11 cellular contexts compared by ENCODE assay signal in genomic region chr17:57368637-57369336, GRCh38.
DNase-seq lines count a peak whose midpoint lies in the region; ATAC-seq and TF ChIP-seq lines count a peak whose summit lies in the region.
"Had no signal": no experiment of that assay in that cellular context is flagged by ENCODE, and none has a peak within 500 bp of the region (broad histone marks: within the 10 kb centered on the region; RNA-seq: fewer than 3 reads in every experiment).

No MANE protein-coding gene starts in this region.

- TF ChIP-seq CTCF in activated B cell treated with CpG ODN at 0.5 μM for 24 hours (IDR thresholded peaks at IDR 0.05) (no peak), nephron (IDR thresholded peaks at IDR 0.05; ENCODE audit: unreplicated experiment in 3 of 3) (no peak)

- H3K36me3 Mint-ChIP-seq in activated B cell treated with CpG ODN at 0.5 μM for 24 hours (ENCODE audit: low read depth), result peaks cover 8% of the 10 kb centered on the region
- H3K36me3 Mint-ChIP-seq in nephron (ENCODE audit: low read depth), result peaks cover 17% of the 10 kb centered on the region

- H3K9me3 Mint-ChIP-seq in activated B cell treated with CpG ODN at 0.5 μM for 24 hours, result no peaks in the 10 kb centered on the region
- peaks cover 6% of the 10 kb centered on the region for H3K9me3 Mint-ChIP-seq in nephron
- H3K9me3 Mint-ChIP-seq: dendritic cell treated with granulocyte-macrophage colony-stimulating factor and Interleukin-4, amounts not matched to agents 40 ng/mL and 50 ng/mL, for 4 days had no signal

- POLR2A ChIA-PET in activated B cell treated with CpG ODN at 0.5 μM for 24 hours (lab: Charles Lee), result no interaction called here

- H3K27ac Mint-ChIP-seq in activated B cell treated with CpG ODN at 0.5 μM for 24 hours (peak overlapping the region; percentile 3), nephron (peak overlapping the region; percentile 89 to 98 (median 94))
- H3K27ac Mint-ChIP-seq: dendritic cell treated with granulocyte-macrophage colony-stimulating factor and Interleukin-4, amounts not matched to agents 40 ng/mL and 50 ng/mL, for 4 days had no signal

- intact Hi-C loops in activated B cell treated with CpG ODN at 0.5 μM for 24 hours (cut with micrococcal nuclease), result no loop called here

- H3K27me3 Mint-ChIP-seq in activated B cell treated with CpG ODN at 0.5 μM for 24 hours (no peaks in the 10 kb centered on the region), nephron (ENCODE audit: low read depth) (peaks cover 5% of the 10 kb centered on the region)

- no peak overlapping the region for H3K4me3 Mint-ChIP-seq in activated B cell treated with CpG ODN at 0.5 μM for 24 hours
- H3K4me3 Mint-ChIP-seq in nephron, result no peak overlapping the region
- H3K4me3 Mint-ChIP-seq: dendritic cell treated with granulocyte-macrophage colony-stimulating factor and Interleukin-4, amounts not matched to agents 40 ng/mL and 50 ng/mL, for 4 days had no signal

- ATAC-seq in GM18520 (IDR thresholded peaks at IDR 0.05; ENCODE audit: unreplicated experiment) (peak; percentile 57), HG02642 (IDR thresholded peaks at IDR 0.05; ENCODE audit: poor library complexity, unreplicated experiment) (peak; percentile 38), activated B cell treated with CpG ODN at 0.5 μM for 24 hours (ENCODE audit: low read depth) (no peak), GM19023 (IDR thresholded peaks at IDR 0.05; ENCODE audit: unreplicated experiment) (no peak)

- CTCF ChIA-PET in activated B cell treated with CpG ODN at 0.5 μM for 24 hours (lab: Charles Lee), result interaction anchor here (0.8 to 1.5 kb wide), 2 partner anchors 12 to 125 kb away, joined by 3 to 5 read pairs; no protein-coding TSS in a partner anchor

- no peak for DNase-seq in activated B cell treated with CpG ODN at 0.5 μM for 24 hours
- DNase-seq in iPS-NIHi7 (ENCODE audit: extremely low spot score), result no peak
- no peak for DNase-seq in NCI-H1694 (lab: John Stamatoyannopoulos, UW)
- no peak for DNase-seq in NCI-H524 (lab: John Stamatoyannopoulos, UW)
- DNase-seq: NCI-H526 treated with DMSO at 0.1 percent for 48 hours, substantia nigra had no signal

- H3K4me1 Mint-ChIP-seq in activated B cell treated with CpG ODN at 0.5 μM for 24 hours, result peaks cover 42% of the 10 kb centered on the region
- H3K4me1 Mint-ChIP-seq in nephron, result peaks cover 40% of the 10 kb centered on the region

Comparison
In these comparisons a context has a peak if more than half of its experiments do, and no peak if none do; other contexts are left out.
1. ATAC-seq: peak in GM18520 (single experiment) and HG02642 (single experiment); none in activated B cell treated with CpG ODN at 0.5 μM for 24 hours (single experiment) and GM19023 (single experiment).